19 cellular contexts compared by ENCODE assay signal in the genomic region with DNA sequence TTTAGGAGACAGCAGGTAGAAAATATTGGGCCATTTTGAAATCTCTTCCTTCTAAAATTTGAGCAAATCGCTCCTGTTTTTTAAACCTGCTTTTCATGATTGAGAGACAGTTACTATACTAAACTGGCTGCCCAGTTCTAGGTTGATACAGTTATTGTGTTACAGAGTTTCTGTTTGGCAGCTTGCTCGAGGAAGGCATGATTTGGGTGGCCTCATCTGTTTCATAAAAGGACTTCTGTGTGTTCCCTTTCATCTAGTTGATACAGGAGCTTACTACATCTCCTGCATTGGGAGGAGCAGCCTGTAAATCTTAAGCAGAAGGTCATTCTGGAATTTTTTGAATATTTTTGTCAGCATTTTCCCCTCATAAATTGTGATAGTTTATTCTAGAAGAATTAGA. TPM values are rescaled to one million over a fixed set of nuclear protein-coding genes. Genes with fewer than 3 reads are reported as not detected.
DNase-seq lines count a peak whose midpoint lies in the region; ATAC-seq and TF ChIP-seq lines count a peak whose summit lies in the region.
"Had no signal": no experiment of that assay in that cellular context is flagged by ENCODE, and none has a peak within 500 bp of the region (broad histone marks: within the 10 kb centered on the region; RNA-seq: fewer than 3 reads in every experiment).

No MANE protein-coding gene starts in this region.

- no peak overlapping the region for H3K4me3 Mint-ChIP-seq in natural killer cell
- H3K4me3 Mint-ChIP-seq in natural killer cell treated with Interleukin-12 subunit alpha and Interleukin-12 subunit beta and Interleukin-15 and Interleukin-18, amount 100 ng/mL, for 72 hours = no peak overlapping the region
- no peak overlapping the region for H3K4me3 Mint-ChIP-seq in activated T-helper 17 cell treated with anti-CD3 and anti-CD28 coated beads, Interleukin-2, amount 50 U/mL, for 72 hours
- H3K4me3 Mint-ChIP-seq in mesothelial cell of epicardium = no peak overlapping the region
- peak overlapping the region; percentile 79 for H3K4me3 Mint-ChIP-seq in type B pancreatic cell
- H3K4me3 Mint-ChIP-seq in nephron progenitor cell = no peak overlapping the region
- H3K4me3 Mint-ChIP-seq: CD14-positive monocyte, IgD-negative memory B cell had no signal

- no peaks in the 10 kb centered on the region for H3K9me3 Mint-ChIP-seq in natural killer cell
- H3K9me3 Mint-ChIP-seq in natural killer cell treated with Interleukin-12 subunit alpha and Interleukin-12 subunit beta and Interleukin-15 and Interleukin-18, amount 100 ng/mL, for 72 hours = no peaks in the 10 kb centered on the region
- no peaks in the 10 kb centered on the region for H3K9me3 Mint-ChIP-seq in activated T-helper 17 cell treated with anti-CD3 and anti-CD28 coated beads, Interleukin-2, amount 50 U/mL, for 72 hours
- no peaks in the 10 kb centered on the region for H3K9me3 Mint-ChIP-seq in mesothelial cell of epicardium
- no peaks in the 10 kb centered on the region for H3K9me3 Mint-ChIP-seq in type B pancreatic cell
- H3K9me3 Mint-ChIP-seq in nephron progenitor cell = no peaks in the 10 kb centered on the region
- H3K9me3 Mint-ChIP-seq: CD14-positive monocyte, IgD-negative memory B cell had no signal

- H3K4me1 Mint-ChIP-seq in natural killer cell = peaks cover 33 to 42% of the 10 kb centered on the region in 2 donors
- peaks cover 18 to 23% of the 10 kb centered on the region in 2 donors for H3K4me1 Mint-ChIP-seq in natural killer cell treated with Interleukin-12 subunit alpha and Interleukin-12 subunit beta and Interleukin-15 and Interleukin-18, amount 100 ng/mL, for 72 hours (ENCODE audit: low read depth in 2 of 2)
- H3K4me1 Mint-ChIP-seq in activated T-helper 17 cell treated with anti-CD3 and anti-CD28 coated beads, Interleukin-2, amount 50 U/mL, for 72 hours = peaks cover 19% of the 10 kb centered on the region
- H3K4me1 Mint-ChIP-seq in mesothelial cell of epicardium = peaks cover 28% of the 10 kb centered on the region
- peaks cover 17% of the 10 kb centered on the region for H3K4me1 Mint-ChIP-seq in type B pancreatic cell (ENCODE audit: unreplicated experiment)
- H3K4me1 Mint-ChIP-seq in nephron progenitor cell = peaks cover 9% of the 10 kb centered on the region

- ATAC-seq in natural killer cell = no peak
- no peak for ATAC-seq in natural killer cell treated with Interleukin-12 subunit alpha and Interleukin-12 subunit beta and Interleukin-15 and Interleukin-18, amount 100 ng/mL, for 72 hours
- ATAC-seq in activated T-helper 17 cell treated with anti-CD3 and anti-CD28 coated beads, Interleukin-2, amount 50 U/mL, for 72 hours (replicated peaks) = no peak
- no peak for ATAC-seq in activated CD4-positive, CD25-positive, alpha-beta regulatory T cell treated with anti-CD3 and anti-CD28 coated beads, Interleukin-2, amount 50 U/mL, for 24 hours
- ATAC-seq in GM21619 (IDR thresholded peaks at IDR 0.05; ENCODE audit: unreplicated experiment) = no peak

- TF ChIP-seq CTCF in natural killer cell (IDR thresholded peaks at IDR 0.05) = no peak
- no peak for TF ChIP-seq CTCF in mesothelial cell of epicardium (IDR thresholded peaks at IDR 0.05; ENCODE audit: unreplicated experiment)
- no peak for TF ChIP-seq CTCF in type B pancreatic cell (conservative IDR thresholded peaks at IDR 0.05)
- TF ChIP-seq CTCF in nephron progenitor cell (IDR thresholded peaks at IDR 0.05) = no peak

- H3K27me3 Mint-ChIP-seq in natural killer cell (ENCODE audit: low read depth in 2 of 2) (no peaks in the 10 kb centered on the region), mesothelial cell of epicardium (ENCODE audit: low read depth) (no peaks in the 10 kb centered on the region), type B pancreatic cell (no peaks in the 10 kb centered on the region), nephron progenitor cell (ENCODE audit: low read depth, poor library complexity) (no peaks in the 10 kb centered on the region)
- no peaks in the 10 kb centered on the region for H3K27me3 Mint-ChIP-seq in natural killer cell treated with Interleukin-12 subunit alpha and Interleukin-12 subunit beta and Interleukin-15 and Interleukin-18, amount 100 ng/mL, for 72 hours
- no peaks in the 10 kb centered on the region for H3K27me3 Mint-ChIP-seq in activated T-helper 17 cell treated with anti-CD3 and anti-CD28 coated beads, Interleukin-2, amount 50 U/mL, for 72 hours
- H3K27me3 Mint-ChIP-seq: IgD-negative memory B cell had no signal

- H3K27ac Mint-ChIP-seq in natural killer cell (peak overlapping the region; percentile 13 to 28), mesothelial cell of epicardium (peak overlapping the region; percentile 94), type B pancreatic cell (peak overlapping the region; percentile 97), nephron progenitor cell (no peak overlapping the region)
- no peak overlapping the region for H3K27ac Mint-ChIP-seq in natural killer cell treated with Interleukin-12 subunit alpha and Interleukin-12 subunit beta and Interleukin-15 and Interleukin-18, amount 100 ng/mL, for 72 hours
- peak overlapping the region; percentile 44 for H3K27ac Mint-ChIP-seq in activated T-helper 17 cell treated with anti-CD3 and anti-CD28 coated beads, Interleukin-2, amount 50 U/mL, for 72 hours
- H3K27ac Mint-ChIP-seq: CD14-positive monocyte had no signal

- no peaks in the 10 kb centered on the region for H3K36me3 Mint-ChIP-seq in natural killer cell
- peaks cover 29% of the 10 kb centered on the region for H3K36me3 Mint-ChIP-seq in natural killer cell treated with Interleukin-12 subunit alpha and Interleukin-12 subunit beta and Interleukin-15 and Interleukin-18, amount 100 ng/mL, for 72 hours
- peaks cover 76% of the 10 kb centered on the region for H3K36me3 Mint-ChIP-seq in activated T-helper 17 cell treated with anti-CD3 and anti-CD28 coated beads, Interleukin-2, amount 50 U/mL, for 72 hours (ENCODE audit: low read depth)
- peaks cover 24% of the 10 kb centered on the region for H3K36me3 Mint-ChIP-seq in mesothelial cell of epicardium
- H3K36me3 Mint-ChIP-seq in type B pancreatic cell = peaks cover 30% of the 10 kb centered on the region
- peaks cover 70% of the 10 kb centered on the region for H3K36me3 Mint-ChIP-seq in nephron progenitor cell (ENCODE audit: low read depth)

- DNase-seq in natural killer cell = no peak
- DNase-seq in natural killer cell treated with Interleukin-12 subunit alpha and Interleukin-12 subunit beta and Interleukin-15 and Interleukin-18, amount 100 ng/mL, for 72 hours (ENCODE audit: low spot score) = no peak
- no peak for DNase-seq in mesothelial cell of epicardium (ENCODE audit: low spot score in 2 of 2, unreplicated experiment in 2 of 2)
- no peak for DNase-seq in type B pancreatic cell (ENCODE audit: extremely low spot score, unreplicated experiment)
- no peak for DNase-seq in nephron progenitor cell
- DNase-seq: AML-193; DMS53; MV-4-11; NCI-H1417; NCI-H187 treated with DMSO at 0.1 percent for 48 hours; NCI-H446; NCI-H69; NK-92 treated with Interleukin-12 subunit alpha and Interleukin-12 subunit beta, amount 100 ng/mL, for 24 hours; SJCRH30 had no signal

- intact Hi-C loops in natural killer cell (cut with micrococcal nuclease) = no loop called here

RNA-seq across cellular contexts. Expression of gene HSPA4, which starts 14.2 kb away (rescaled TPM):
- total RNA-seq in natural killer cell (10 to 100 TPM; 38.3 to 58.6 (median 43.0) TPM), mesothelial cell of epicardium (109 to 111 TPM (median 111 TPM) in 3 replicates), type B pancreatic cell (ENCODE audit: low replicate concordance) (134 and 140 TPM in 2 replicates)
- 100 to 1,000 TPM; 136 to 145 TPM for total RNA-seq in natural killer cell treated with Interleukin-12 subunit alpha and Interleukin-12 subunit beta and Interleukin-15 and Interleukin-18, amount 100 ng/mL, for 72 hours
- total RNA-seq in activated T-helper 17 cell treated with anti-CD3 and anti-CD28 coated beads, Interleukin-2, amount 50 U/mL, for 72 hours = 100 to 1,000 TPM in 1 of 2 donors, 10 to 100 TPM in 1; 95.5 to 190 TPM

RNA-seq across cellular contexts. Expression of gene ZCCHC10, which starts 39.7 kb away (rescaled TPM):
- total RNA-seq in natural killer cell = 10 to 100 TPM; 18.4 to 20.5 (median 20.4) TPM
- total RNA-seq in natural killer cell treated with Interleukin-12 subunit alpha and Interleukin-12 subunit beta and Interleukin-15 and Interleukin-18, amount 100 ng/mL, for 72 hours = 10 to 100 TPM; 21.6 to 31.4 TPM
- total RNA-seq in activated T-helper 17 cell treated with anti-CD3 and anti-CD28 coated beads, Interleukin-2, amount 50 U/mL, for 72 hours = 10 to 100 TPM; 19.4 to 23.3 TPM
- 18.2 to 19.5 TPM (median 18.7 TPM) in 3 replicates for total RNA-seq in mesothelial cell of epicardium
- total RNA-seq in type B pancreatic cell (ENCODE audit: low replicate concordance) = 22.1 and 23.1 TPM in 2 replicates

Comparison
In these comparisons a context has a peak if more than half of its experiments do, and no peak if none do; other contexts are left out.
1. H3K27ac Mint-ChIP-seq: peak in natural killer cell (2 of 2), activated T-helper 17 cell treated with anti-CD3 and anti-CD28 coated beads, Interleukin-2, amount 50 U/mL, for 72 hours (single experiment), mesothelial cell of epicardium (single experiment) and type B pancreatic cell (single experiment); none in natural killer cell treated with Interleukin-12 subunit alpha and Interleukin-12 subunit beta and Interleukin-15 and Interleukin-18, amount 100 ng/mL, for 72 hours (0 of 2) and nephron progenitor cell (single experiment).